In the genomic region with DNA sequence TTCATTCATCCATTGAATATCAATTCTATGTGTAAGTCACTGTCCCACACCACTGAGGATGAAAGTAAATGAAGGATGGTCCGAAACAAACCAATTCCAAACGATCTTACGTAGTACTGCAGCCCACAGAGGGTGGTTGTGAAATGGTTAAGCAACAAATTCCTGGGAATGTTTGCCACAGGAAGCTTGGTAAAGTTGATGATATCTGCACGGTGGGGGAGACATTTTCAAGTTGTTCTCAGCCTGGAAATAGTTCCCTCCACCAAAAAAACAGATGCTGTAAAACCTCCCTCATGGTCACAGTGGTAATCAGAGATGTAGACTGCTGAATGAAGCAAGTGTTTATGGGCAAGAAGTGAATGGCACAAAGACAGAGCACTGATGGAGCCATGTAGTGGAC, we compare ENCODE assay signal across 26 cellular contexts. TPM values are rescaled to one million over a fixed set of nuclear protein-coding genes. Genes with fewer than 3 reads are reported as not detected.
A peak's percentile ranks its signal among the peaks of the same experiment; 100 is the strongest.
DNase-seq lines count a peak whose midpoint lies in the region; ATAC-seq, FAIRE-seq and TF ChIP-seq lines count a peak whose summit lies in the region.
"Had no signal": no experiment of that assay in that cellular context is flagged by ENCODE, and none has a peak within 500 bp of the region (broad histone marks: within the 10 kb centered on the region; RNA-seq: fewer than 3 reads in every experiment).

No MANE protein-coding gene starts in this region.

- POLR2A ChIA-PET in HepG2 (lab: Yijun Ruan, JAX) = no interaction called here

- H3K79me2 ChIP-seq in HepG2 (ENCODE audit: insufficient read depth, low read length) = no peaks in the 10 kb centered on the region
- no peaks in the 10 kb centered on the region for H3K79me2 ChIP-seq in mammary epithelial cell (ENCODE audit: insufficient read depth, low read length)

- H3K27me3 Mint-ChIP-seq in activated T-cell treated with anti-CD3 and anti-CD28 coated beads, Interleukin-2, amount 50 U/mL, for 72 hours (ENCODE audit: low read depth) = peaks cover 32% of the 10 kb centered on the region

- H3K27ac Mint-ChIP-seq in activated T-cell treated with anti-CD3 and anti-CD28 coated beads, Interleukin-2, amount 50 U/mL, for 72 hours = no peak overlapping the region
- H3K27ac Mint-ChIP-seq: activated naive CD8-positive, alpha-beta T cell treated with anti-CD3 and anti-CD28 coated beads for 36 hours; activated T-helper 1 cell treated with anti-CD3 and anti-CD28 coated beads, Interleukin-12 subunit alpha, Interleukin-12 subunit beta, Interleukin-2, Interleukin-4 antibody, amounts not matched to agents 30 ng/mL and 10 ng/mL and 1 ng/mL, durations not matched to agents 14 hours and 24 hours and 36 hours; dendritic cell treated with granulocyte-macrophage colony-stimulating factor and Interleukin-4, amounts not matched to agents 40 ng/mL and 50 ng/mL, for 4 days had no signal

- H3K9me3 ChIP-seq in HepG2 (ENCODE audit: low read length) (no peaks in the 10 kb centered on the region), right lobe of liver (no peaks in the 10 kb centered on the region), mammary epithelial cell (replicated peaks; ENCODE audit: insufficient read depth, low read length) (no peaks in the 10 kb centered on the region)
- H3K9me3 ChIP-seq: Caco-2, mucosa of descending colon, neutrophil, right atrium auricular region had no signal

- H3K4me1 ChIP-seq in HepG2 (ENCODE audit: insufficient read depth, low read length) (no peaks in the 10 kb centered on the region), right lobe of liver (no peaks in the 10 kb centered on the region), mammary epithelial cell (ENCODE audit: insufficient read depth, low read length) (peaks cover 52% of the 10 kb centered on the region), foreskin keratinocyte (peaks cover 46% of the 10 kb centered on the region)
- H3K4me1 ChIP-seq: right atrium auricular region had no signal

- in situ Hi-C loops in HepG2 (cut with HindIII; ENCODE audit: extremely low pct_ligation_motif_present, low pct_unique_long_range_greater_than_20kb) (no loop called here), mammary epithelial cell (cut with MboI; ENCODE audit: low sequenced_read_pairs in 2 of 2) (no loop called here)

- H3K4me1 Mint-ChIP-seq in activated T-cell treated with anti-CD3 and anti-CD28 coated beads, Interleukin-2, amount 50 U/mL, for 72 hours (ENCODE audit: low read depth) = no peaks in the 10 kb centered on the region
- H3K4me1 Mint-ChIP-seq: activated naive CD8-positive, alpha-beta T cell treated with anti-CD3 and anti-CD28 coated beads for 36 hours had no signal

- no peak overlapping the region for H3K9ac ChIP-seq in HepG2 (ENCODE audit: insufficient read depth, low read depth, low read length)
- no peak overlapping the region for H3K9ac ChIP-seq in mammary epithelial cell (ENCODE audit: insufficient read depth, low read length)

- no peak overlapping the region for H3K4me3 Mint-ChIP-seq in activated T-cell treated with anti-CD3 and anti-CD28 coated beads, Interleukin-2, amount 50 U/mL, for 72 hours
- H3K4me3 Mint-ChIP-seq: activated naive CD8-positive, alpha-beta T cell treated with anti-CD3 and anti-CD28 coated beads for 36 hours; activated T-helper 1 cell treated with anti-CD3 and anti-CD28 coated beads, Interleukin-12 subunit alpha, Interleukin-12 subunit beta, Interleukin-2, Interleukin-4 antibody, amounts not matched to agents 30 ng/mL and 10 ng/mL and 1 ng/mL, durations not matched to agents 14 hours and 24 hours and 36 hours; dendritic cell treated with granulocyte-macrophage colony-stimulating factor and Interleukin-4, amounts not matched to agents 40 ng/mL and 50 ng/mL, for 4 days had no signal

- FAIRE-seq in HepG2 (lab: Jason Lieb, UNC) = no peak
- FAIRE-seq: endothelial cell of umbilical vein, K562, TTC549 had no signal

- ATAC-seq in HepG2 (no peak), right lobe of liver (no peak), foreskin keratinocyte (no peak), HG03342 (IDR thresholded peaks at IDR 0.05; ENCODE audit: unreplicated experiment) (no peak)
- no peak for ATAC-seq in activated T-cell treated with anti-CD3 and anti-CD28 coated beads, Interleukin-2, amount 50 U/mL, for 72 hours (replicated peaks in 1 of 2)
- ATAC-seq: K562, left lobe of liver, mucosa of descending colon had no signal

- intact Hi-C loops in HepG2 (cut with micrococcal nuclease; ENCODE audit: unreplicated experiment) = no loop called here
- intact Hi-C loops in right lobe of liver (cut with DNase I) = no loop called here
- intact Hi-C loops in mammary epithelial cell (cut with micrococcal nuclease) = no loop called here

- H3K4me2 ChIP-seq in HepG2 (ENCODE audit: low read depth, low read length) (no peak overlapping the region), mammary epithelial cell (ENCODE audit: insufficient read depth, low read depth, low read length) (peak overlapping the region; percentile 26)

- CTCF ChIA-PET in HepG2 (lab: Yijun Ruan, JAX; ENCODE audit: low intra/inter-chr PET ratio, low total read pairs) = no interaction called here
- CTCF ChIA-PET in mammary epithelial cell (lab: Charles Lee; ENCODE audit: low non-redundant PET) = no interaction called here

- no peaks in the 10 kb centered on the region for H3K36me3 Mint-ChIP-seq in activated T-cell treated with anti-CD3 and anti-CD28 coated beads, Interleukin-2, amount 50 U/mL, for 72 hours (ENCODE audit: insufficient read depth in 2 of 2)
- H3K36me3 Mint-ChIP-seq: activated naive CD8-positive, alpha-beta T cell treated with anti-CD3 and anti-CD28 coated beads for 36 hours had no signal

- BruUV-seq in HepG2 (replicated peaks; lab: Mats Ljungman, UMichigan) (no TSS peak), mammary epithelial cell (replicated peaks; lab: Mats Ljungman, UMichigan) (no TSS peak)

- TF ChIP-seq EP300 in HepG2 (IDR thresholded peaks at IDR 0.05; ENCODE audit: low read depth in 2 of 2, low read length in 2 of 2) = no peak
- TF ChIP-seq EP300 in HepG2 (CRISPR knock-in tag; IDR thresholded peaks at IDR 0.05; ENCODE audit: borderline replicate concordance) = no peak

- no peaks in the 10 kb centered on the region for H3K9me3 Mint-ChIP-seq in activated T-cell treated with anti-CD3 and anti-CD28 coated beads, Interleukin-2, amount 50 U/mL, for 72 hours
- H3K9me3 Mint-ChIP-seq: activated naive CD8-positive, alpha-beta T cell treated with anti-CD3 and anti-CD28 coated beads for 36 hours; activated T-helper 1 cell treated with anti-CD3 and anti-CD28 coated beads, Interleukin-12 subunit alpha, Interleukin-12 subunit beta, Interleukin-2, Interleukin-4 antibody, amounts not matched to agents 30 ng/mL and 10 ng/mL and 1 ng/mL, durations not matched to agents 14 hours and 24 hours and 36 hours; dendritic cell treated with granulocyte-macrophage colony-stimulating factor and Interleukin-4, amounts not matched to agents 40 ng/mL and 50 ng/mL, for 4 days had no signal

- dilution Hi-C loops in mammary epithelial cell (cut with HindIII; ENCODE audit: low sequenced_read_pairs) = loop anchor here (5.0 kb wide), 1 partner anchor 57 kb away; no protein-coding TSS in a partner anchor

- H3K27me3 ChIP-seq in HepG2 (ENCODE audit: control insufficient read depth in 1 of 2, insufficient read depth in 2 of 2, low read length in 2 of 2) = no peaks in the 10 kb centered on the region; a peak in 1 of 5 replicates
- no peaks in the 10 kb centered on the region for H3K27me3 ChIP-seq in right lobe of liver
- H3K27me3 ChIP-seq in mammary epithelial cell (ENCODE audit: insufficient read depth, low read length) = no peaks in the 10 kb centered on the region
- H3K27me3 ChIP-seq in foreskin keratinocyte = no peaks in the 10 kb centered on the region
- H3K27me3 ChIP-seq: neutrophil, right atrium auricular region had no signal

- no peaks in the 10 kb centered on the region for H3K36me3 ChIP-seq in HepG2 (replicated peaks in 1 of 2; ENCODE audit: control insufficient read depth in 1 of 2, insufficient read depth in 2 of 2, low read length in 2 of 2)
- H3K36me3 ChIP-seq in right lobe of liver = no peaks in the 10 kb centered on the region
- H3K36me3 ChIP-seq in mammary epithelial cell (ENCODE audit: insufficient read depth, low read length) = no peaks in the 10 kb centered on the region
- H3K36me3 ChIP-seq: neutrophil, right atrium auricular region had no signal

- TF ChIP-seq POLR2A in HepG2 (IDR thresholded peaks at IDR 0.05; ENCODE audit: insufficient read depth in 1 of 2, low read depth in 2 of 2, low read length in 2 of 2) = no peak
- TF ChIP-seq POLR2A in right lobe of liver (IDR thresholded peaks at IDR 0.05) = no peak

- H4K20me1 ChIP-seq in HepG2 (ENCODE audit: insufficient read depth, low read length) (no peaks in the 10 kb centered on the region), mammary epithelial cell (ENCODE audit: insufficient read depth, low read length) (no peaks in the 10 kb centered on the region)

- TF ChIP-seq RAD21 in HepG2 (CRISPR knock-in tag; IDR thresholded peaks at IDR 0.05) = no peak

- H2AFZ ChIP-seq in HepG2 (ENCODE audit: low read length) (no peak overlapping the region), mammary epithelial cell (ENCODE audit: low read depth, low read length) (peak overlapping the region; percentile 19)

- whole genome bisulfite sequencing in HepG2 (ENCODE audit: low lambda C conversion rate) = 2% methylated on average over 4 of the region's 4 CpGs
- WGBS in right lobe of liver (ENCODE audit: insufficient coverage, low coverage, low lambda C conversion rate, missing lambda C conversion rate) = 11% methylated on average over 4 of the region's 4 CpGs
- 15% methylated on average over 4 of the region's 4 CpGs for WGBS in mammary epithelial cell (ENCODE audit: low coverage, missing lambda C conversion rate)

- H3K4me3 ChIP-seq in HepG2 (replicated peaks in 1 of 3; ENCODE audit: insufficient read depth in 1 of 3, low read depth in 2 of 3, low read length in 3 of 3) = no peak overlapping the region
- no peak overlapping the region for H3K4me3 ChIP-seq in right lobe of liver
- H3K4me3 ChIP-seq in mammary epithelial cell (replicated peaks in 1 of 3; ENCODE audit: insufficient read depth in 1 of 3, low read depth in 2 of 3, low read length in 3 of 3) = no peak overlapping the region
- H3K4me3 ChIP-seq: K562, mucosa of descending colon, right atrium auricular region had no signal

- TF ChIP-seq CTCF in HepG2 (CRISPR knock-in tag; IDR thresholded peaks at IDR 0.05) (no peak), right lobe of liver (IDR thresholded peaks at IDR 0.05) (no peak), mammary epithelial cell (conservative IDR thresholded peaks at IDR 0.05 in 1 of 2, IDR thresholded peaks at IDR 0.05 in 1 of 2; ENCODE audit: extremely low read depth in 1 of 2, insufficient read depth in 1 of 2, low read depth in 1 of 2, low read length in 2 of 2) (no peak), foreskin keratinocyte (conservative IDR thresholded peaks at IDR 0.05) (no peak)

- no peak for DNase-seq in HepG2 (ENCODE audit: low spot score)
- no peak for DNase-seq in right lobe of liver
- DNase-seq in mammary epithelial cell = no peak
- DNase-seq in foreskin keratinocyte = no peak
- DNase-seq in activated T-cell treated with anti-CD3 and anti-CD28 coated beads, Interleukin-2, amount 50 U/mL, for 72 hours = no peak
- DNase-seq in activated effector memory CD4-positive, alpha-beta T cell treated with anti-CD3 and anti-CD28 coated beads, Interleukin-2, amount 50 U/mL, for 16 hours = no peak
- DNase-seq in activated gamma-delta T cell treated with Interleukin-2 at 50 U/mL for 16 hours = no peak
- DNase-seq: 8988T; activated naive CD8-positive, alpha-beta T cell treated with anti-CD3 and anti-CD28 coated beads for 36 hours; Caco-2; mucosa of descending colon; MV-4-11; NCI-H187 treated with DMSO at 0.1 percent for 48 hours; NCI-H82; OCI-M1; SHP77 treated with DMSO at 0.1 percent for 48 hours had no signal

- H3K27ac ChIP-seq in HepG2 (ENCODE audit: extremely low read length, insufficient read depth, low read length) = no peak overlapping the region
- H3K27ac ChIP-seq in right lobe of liver = no peak overlapping the region
- H3K27ac ChIP-seq in mammary epithelial cell (ENCODE audit: insufficient read depth, low read depth, low read length) = peak overlapping the region; percentile 50
- peak overlapping the region; percentile 86 for H3K27ac ChIP-seq in foreskin keratinocyte
- H3K27ac ChIP-seq: HL-60, neutrophil, right atrium auricular region had no signal

RNA-seq across cellular contexts. Expression of gene BNC1, which starts 35.9 kb away (rescaled TPM):
- total RNA-seq in HepG2 (2016; rRNA removed; fragmentation: Illumina TruSeq; extraction: Trizol) (not detected in 2 replicates), right lobe of liver (under 1 TPM in 3 of 6 experiments, not detected in 3; 0.12 to 0.31 (median 0.14) TPM), mammary epithelial cell (100 to 1,000 TPM in 1 of 2 donors, 10 to 100 TPM in 1; 66.2 to 108 TPM), foreskin keratinocyte (140 and 167 TPM in 2 replicates)
- not detected in 2 replicates for total RNA-seq in HepG2 (2016; cell fraction: cytosol; rRNA removed; fragmentation: Illumina TruSeq; extraction: Trizol; ENCODE audit: low read depth)
- total RNA-seq in HepG2 (2016; cell fraction: insoluble cytoplasmic fraction; rRNA removed; fragmentation: Illumina TruSeq; extraction: Trizol) = not detected in 2 replicates
- not detected in 2 replicates for total RNA-seq in HepG2 (2016; cell fraction: membrane; rRNA removed; fragmentation: Illumina TruSeq; extraction: Trizol)
- total RNA-seq in HepG2 (2016; cell fraction: nucleus; rRNA removed; fragmentation: Illumina TruSeq; extraction: Trizol) = not detected in 2 replicates
- polyA plus RNA-seq in HepG2 (2011; rRNA removed) (not detected in 2 replicates), mammary epithelial cell (103 TPM), foreskin keratinocyte (44.4 and 45.4 TPM in 2 replicates)
- not detected in 2 replicates for polyA plus RNA-seq in HepG2 (2011; cell fraction: cytosol; rRNA removed)
- not detected in 2 replicates for polyA plus RNA-seq in HepG2 (2011; cell fraction: nucleus; rRNA removed)
- polyA plus RNA-seq in HepG2 (2012) = not detected in 2 replicates
- not detected in 2 replicates for polyA plus RNA-seq in HepG2 (2016; cell fraction: cytosol; fragmentation: Illumina TruSeq; extraction: Trizol; ENCODE audit: low read depth)
- polyA plus RNA-seq in HepG2 (2016; cell fraction: insoluble cytoplasmic fraction; fragmentation: Illumina TruSeq; extraction: Trizol; ENCODE audit: low read depth) = not detected in 2 replicates
- polyA plus RNA-seq in HepG2 (2016; cell fraction: membrane; fragmentation: Illumina TruSeq; extraction: Trizol; ENCODE audit: low read depth) = not detected in 2 replicates
- not detected in 2 replicates for polyA plus RNA-seq in HepG2 (2016; cell fraction: nucleus; fragmentation: Illumina TruSeq; extraction: Trizol; ENCODE audit: insufficient read depth, low read depth)
- 0.05 TPM in 1 of 2 replicates, not detected in the other for polyA minus RNA-seq in HepG2 (2011; rRNA and poly(A)+ RNA removed; ENCODE audit: low replicate concordance)
- polyA minus RNA-seq in HepG2 (2011; cell fraction: cytosol; rRNA and poly(A)+ RNA removed) = not detected in 2 replicates
- polyA minus RNA-seq in HepG2 (2011; cell fraction: nucleus; rRNA and poly(A)+ RNA removed) = not detected in 2 replicates
- polyA minus RNA-seq in mammary epithelial cell = 179 TPM
- total RNA-seq in activated T-cell treated with anti-CD3 and anti-CD28 coated beads, Interleukin-2, amount 50 U/mL, for 72 hours = not detected
- total RNA-seq: activated naive CD8-positive, alpha-beta T cell treated with anti-CD3 and anti-CD28 coated beads for 36 hours; activated T-helper 1 cell treated with anti-CD3 and anti-CD28 coated beads, Interleukin-12 subunit alpha, Interleukin-12 subunit beta, Interleukin-2, Interleukin-4 antibody, amounts not matched to agents 30 ng/mL and 10 ng/mL and 1 ng/mL, durations not matched to agents 14 hours and 24 hours and 36 hours; Caco-2; K562 had no signal
- polyA plus RNA-seq: K562 had no signal

Comparison
In these comparisons a context has a peak if more than half of its experiments do, and no peak if none do; other contexts are left out.
1. H3K27ac ChIP-seq: peak in mammary epithelial cell (single experiment) and foreskin keratinocyte (single experiment); none in HepG2 (single experiment) and right lobe of liver (0 of 3).
2. RNA of gene BNC1, which starts 35.9 kb away (total RNA-seq): 140 to 167 TPM in foreskin keratinocyte and 66.2 to 108 TPM in mammary epithelial cell; 0.12 to 0.31 TPM in right lobe of liver, not detected in HepG2 and not detected in activated T-cell treated with anti-CD3 and anti-CD28 coated beads, Interleukin-2, amount 50 U/mL, for 72 hours; every median in the first group is over 10 times any median in the second.